In the genomic region with DNA sequence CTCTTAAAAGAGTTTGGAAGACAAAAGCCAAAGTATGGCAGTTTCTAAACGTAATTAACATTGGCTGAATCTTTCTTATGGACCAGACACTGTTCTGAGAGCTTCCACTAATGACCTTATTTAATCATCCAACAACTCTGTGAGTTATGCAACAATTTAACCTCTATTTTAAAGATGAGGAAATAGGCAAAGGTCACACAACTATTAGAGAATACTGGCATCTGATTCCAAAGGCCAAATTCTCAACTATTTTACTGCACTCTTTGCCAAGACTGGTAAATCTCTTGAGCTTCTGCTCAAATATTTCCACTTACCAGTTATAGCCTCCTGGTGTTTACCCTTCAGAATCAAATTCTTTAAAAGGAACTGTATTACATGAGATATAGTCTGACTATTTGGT, we compare ENCODE assay signal across 24 cellular contexts. TPM values are rescaled to one million over a fixed set of nuclear protein-coding genes. Genes with fewer than 3 reads are reported as not detected.
"Had no signal": no experiment of that assay in that cellular context is flagged by ENCODE, and none has a peak within 500 bp of the region (broad histone marks: within the 10 kb centered on the region; RNA-seq: fewer than 3 reads in every experiment).

No MANE protein-coding gene starts in this region.

- H2AFZ ChIP-seq: PC-9 had no signal

- H3K36me3 ChIP-seq: MG63, Peyer's patch, SJCRH30 had no signal

- DNase-seq: Karpas-422, KG1, MG63, NCI-H1092, NCI-H1105 treated with DMSO at 0.1 percent for 48 hours, NCI-H1417 treated with DMSO at 0.1 percent for 48 hours, NCI-H146, NCI-H1694 treated with DMSO at 0.1 percent for 48 hours, NCI-H1930, NCI-H2081, NCI-H2107, NCI-H524, NCI-H526 treated with DMSO at 0.1 percent for 48 hours, NCI-H748 treated with DMSO at 0.1 percent for 48 hours, OCI-M1, PC-9, Peyer's patch, SHP77 treated with DMSO at 0.1 percent for 48 hours, SJCRH30, T-helper 1 cell had no signal

- ATAC-seq: Right ventricle myocardium inferior, SK-N-SH treated with all-trans-retinoic acid at 6 μM for 48 hours had no signal

- H3K9me3 ChIP-seq: MG63, Peyer's patch, SJCRH30 had no signal

- H3K4me2 ChIP-seq: PC-9 had no signal

- H3K27me3 ChIP-seq: MG63, Peyer's patch, SJCRH30 had no signal

- H3K4me3 ChIP-seq: MG63, PC-9, Peyer's patch, SJCRH30 had no signal

- H3K27ac ChIP-seq: PC-9, Peyer's patch, SJCRH30 had no signal

- H3K4me1 ChIP-seq: SJCRH30 had no signal

RNA-seq across cellular contexts. Expression of a gene that starts 42.1 kb away (rescaled TPM):
- total RNA-seq: NCI-H460, PC-9, Right ventricle myocardium inferior, RPMI7951, SJCRH30 had no signal
